Comparison of ENCODE assay signal across 8 cellular contexts in genomic region chr7:24665564-24666294, GRCh38.
A peak's percentile ranks its signal among the peaks of the same experiment; 100 is the strongest.
DNase-seq lines count a peak whose midpoint lies in the region; ATAC-seq and TF ChIP-seq lines count a peak whose summit lies in the region.

No MANE protein-coding gene starts in this region.

- no peak overlapping the region for H3K4me2 ChIP-seq in Loucy (ENCODE audit: low read depth, low read length, poor library complexity, severe bottlenecking)

- H3K9me2 ChIP-seq in Loucy (replicated peaks; ENCODE audit: low read depth, low read length): no peaks in the 10 kb centered on the region

- CTCF ChIA-PET in AG04449 (lab: Yijun Ruan, JAX): interaction anchor here (0.7 to 9.3 kb wide), 40 partner anchors 8 to 1095 kb away, joined by 3 to 96 read pairs (median 4); partner anchors contain the start of gene PALS2

- DNase-seq in AG04449 (ENCODE audit: low read depth, low spot score): no peak
- DNase-seq in RPMI8226: peak; percentile 59
- DNase-seq in amniotic epithelial cell (ENCODE audit: low read depth): peak; percentile 56
- DNase-seq in iPS-NIHi11 (ENCODE audit: low spot score): peak; percentile 43
- DNase-seq in stimulated activated CD4-positive, alpha-beta T cell treated with anti-CD3 and anti-CD28 coated beads, Interleukin-1b, Interleukin-23, amount 100 ng/mL, for 48 hours: peak; percentile 19

- no peaks in the 10 kb centered on the region; the same call in 1 of the 2 replicates for H3K36me3 ChIP-seq in Loucy (ENCODE audit: insufficient read depth, low read length)

- H3K4me3 ChIP-seq in AG04449 (ENCODE audit: low read depth, low read length) (no peak overlapping the region), Loucy (ENCODE audit: low read length, poor library complexity, severe bottlenecking) (no peak overlapping the region)

- POLR2A ChIA-PET in AG04449 (lab: Yijun Ruan, JAX): no interaction called here

- no peaks in the 10 kb centered on the region for H4K20me1 ChIP-seq in Loucy (ENCODE audit: insufficient read depth, low read length, poor library complexity, severe bottlenecking)

- no peaks in the 10 kb centered on the region for H3F3A ChIP-seq in Loucy (ENCODE audit: low read depth)

- no peaks in the 10 kb centered on the region for H3K9me3 ChIP-seq in Loucy (ENCODE audit: insufficient read depth, low read depth, low read length)

- no peak overlapping the region for H3K9ac ChIP-seq in Loucy (ENCODE audit: low read depth, low read length, poor library complexity, severe bottlenecking)

- peaks cover 19% of the 10 kb centered on the region for H3K4me1 ChIP-seq in Loucy (ENCODE audit: insufficient read depth, low read length, poor library complexity, severe bottlenecking)

- no peaks in the 10 kb centered on the region for H3K27me3 ChIP-seq in Loucy (ENCODE audit: insufficient read depth, low read length, poor library complexity, severe bottlenecking)

- H3K79me2 ChIP-seq in Loucy (ENCODE audit: insufficient read depth, low read length): no peaks in the 10 kb centered on the region

- H2AFZ ChIP-seq in Loucy (ENCODE audit: low read length): no peak overlapping the region

- TF ChIP-seq CTCF in AG04449 (IDR thresholded peaks at IDR 0.05; ENCODE audit: insufficient read depth, low read length, missing control alignments): peak; percentile 57
- peak; percentile 61 for TF ChIP-seq CTCF in GM12873 (IDR thresholded peaks at IDR 0.05; ENCODE audit: insufficient read depth, low read depth, low read length, missing control alignments)
- TF ChIP-seq CTCF in Loucy (conservative IDR thresholded peaks at IDR 0.05; ENCODE audit: low read length): peak; percentile 83

- ATAC-seq in GM19397 (IDR thresholded peaks at IDR 0.05; ENCODE audit: unreplicated experiment): no peak
